In genomic region chr22:49349841-49350381, GRCh38 we compare ENCODE assay signal across 17 cellular contexts.
A peak's percentile ranks its signal among the peaks of the same experiment; 100 is the strongest.
DNase-seq lines count a peak whose midpoint lies in the region; ATAC-seq and TF ChIP-seq lines count a peak whose summit lies in the region.
"Had no signal": no experiment of that assay in that cellular context is flagged by ENCODE, and none has a peak within 500 bp of the region (broad histone marks: within the 10 kb centered on the region; RNA-seq: fewer than 3 reads in every experiment).

No MANE protein-coding gene starts in this region.

- no peak overlapping the region for H3K4me3 Mint-ChIP-seq in endodermal cell
- H3K4me3 Mint-ChIP-seq: CD4-positive, CD25-positive, alpha-beta regulatory T cell had no signal

- peak overlapping the region; percentile 12; the same call in 1 of the 2 replicates for H2AFZ ChIP-seq in Loucy (ENCODE audit: low read length)

- H3K79me2 ChIP-seq in Loucy (ENCODE audit: insufficient read depth, low read length), result no peaks in the 10 kb centered on the region

- no peaks in the 10 kb centered on the region for H3K9me3 Mint-ChIP-seq in endodermal cell

- H3K27me3 Mint-ChIP-seq in endodermal cell (ENCODE audit: insufficient read depth), result no peaks in the 10 kb centered on the region

- no peaks in the 10 kb centered on the region for H3K36me3 Mint-ChIP-seq in endodermal cell (ENCODE audit: low read depth)
- H3K36me3 Mint-ChIP-seq: CD4-positive, CD25-positive, alpha-beta regulatory T cell had no signal

- H3K4me2 ChIP-seq in BLaER1 treated with 17β-estradiol and CSF1 and Interleukin-3, amounts not matched to agents 10 nM and 100 nM, result peak overlapping the region; percentile 52 to 98 (median 85); a peak in 21 of 22 replicates
- no peak overlapping the region for H3K4me2 ChIP-seq in Loucy (ENCODE audit: low read depth, low read length, poor library complexity, severe bottlenecking)

- no peaks in the 10 kb centered on the region for H3F3A ChIP-seq in Loucy (ENCODE audit: low read depth)

- peak overlapping the region in 4 of 11 experiments; percentile 69 to 81 (median 77); a peak in 9 of 22 replicates for H3K27ac ChIP-seq in BLaER1 treated with 17β-estradiol and CSF1 and Interleukin-3, amounts not matched to agents 10 nM and 100 nM
- no peak overlapping the region for H3K27ac ChIP-seq in endodermal cell (ENCODE audit: low read depth, low read length)
- H3K27ac ChIP-seq: HL-60, RWPE1, SJCRH30 had no signal

- WGBS in endodermal cell (ENCODE audit: insufficient coverage in 1 of 2, insufficient read length in 1 of 2), 2 experiments, result 95 to 100% methylated on average over 4 to 14 of the region's 14 CpGs

- H3K4me1 Mint-ChIP-seq in endodermal cell, result peaks cover 2% of the 10 kb centered on the region
- H3K4me1 Mint-ChIP-seq: CD4-positive, CD25-positive, alpha-beta regulatory T cell had no signal

- intact Hi-C loops in posterior vena cava (cut with DNase I), result no loop called here

- H3K9me3 ChIP-seq in BLaER1 treated with 17β-estradiol and CSF1 and Interleukin-3, amounts not matched to agents 10 nM and 100 nM (replicated peaks in 1 of 11), result peaks cover 0 to 6% (median under 1%) of the 10 kb centered on the region in 11 experiments; a peak in 10 of 22 replicates
- H3K9me3 ChIP-seq in Loucy (ENCODE audit: insufficient read depth, low read depth, low read length) (no peaks in the 10 kb centered on the region), endodermal cell (ENCODE audit: control insufficient read depth, low read length) (no peaks in the 10 kb centered on the region)
- H3K9me3 ChIP-seq: SJCRH30 had no signal

- no peak overlapping the region for H3K27ac Mint-ChIP-seq in endodermal cell
- H3K27ac Mint-ChIP-seq: CD4-positive, CD25-positive, alpha-beta regulatory T cell had no signal

- H3K9ac ChIP-seq in BLaER1 treated with 17β-estradiol and CSF1 and Interleukin-3, amounts not matched to agents 10 nM and 100 nM, result peak overlapping the region in 4 of 11 experiments; percentile 27 to 76 (median 60); a peak in 9 of 22 replicates
- H3K9ac ChIP-seq in Loucy (ENCODE audit: low read depth, low read length, poor library complexity, severe bottlenecking), result no peak overlapping the region
- no peak overlapping the region for H3K9ac ChIP-seq in endodermal cell (ENCODE audit: extremely low read depth, low read length, poor library complexity, severe bottlenecking)

- peak overlapping the region in 1 of 10 experiments; percentile 20; a peak in 3 of 20 replicates for H3K4me3 ChIP-seq in BLaER1 treated with 17β-estradiol and CSF1 and Interleukin-3, amounts not matched to agents 10 nM and 100 nM
- H3K4me3 ChIP-seq in Loucy (ENCODE audit: low read length, poor library complexity, severe bottlenecking) (no peak overlapping the region), endodermal cell (ENCODE audit: low read length) (no peak overlapping the region)
- H3K4me3 ChIP-seq: SJCRH30 had no signal

- peak; percentile 35 for DNase-seq in endodermal cell
- peak; percentile 67 for DNase-seq in posterior vena cava (ENCODE audit: low spot score)
- no peak for DNase-seq in activated T-cell treated with anti-CD3 and anti-CD28 coated beads for 4 hours
- DNase-seq in COR-L47 (lab: John Stamatoyannopoulos, UW), result no peak
- DNase-seq: ACHN; AML-193; CD4-positive, CD25-positive, alpha-beta regulatory T cell; MV-4-11; NCI-H1417; NCI-H2081; NK-92 treated with Interleukin-12 subunit alpha and Interleukin-12 subunit beta, amount 100 ng/mL, for 24 hours; SJCRH30 had no signal

- peaks cover 0 to 43% (median 0%) of the 10 kb centered on the region in 11 experiments; a peak in 7 of 22 replicates for H3K27me3 ChIP-seq in BLaER1 treated with 17β-estradiol and CSF1 and Interleukin-3, amounts not matched to agents 10 nM and 100 nM
- H3K27me3 ChIP-seq in Loucy (ENCODE audit: insufficient read depth, low read length, poor library complexity, severe bottlenecking) (no peaks in the 10 kb centered on the region), endodermal cell (ENCODE audit: control insufficient read depth, insufficient read depth, low read length, poor library complexity, severe bottlenecking) (no peaks in the 10 kb centered on the region)

- peaks cover 49 to 79% (median 65%) of the 10 kb centered on the region in 10 experiments for H3K4me1 ChIP-seq in BLaER1 treated with 17β-estradiol and CSF1 and Interleukin-3, amounts not matched to agents 10 nM and 100 nM
- H3K4me1 ChIP-seq in Loucy (ENCODE audit: insufficient read depth, low read length, poor library complexity, severe bottlenecking) (peaks cover 5% of the 10 kb centered on the region), endodermal cell (ENCODE audit: control insufficient read depth, insufficient read depth, low read length) (peaks cover 4% of the 10 kb centered on the region)

- ATAC-seq in HG03354 (IDR thresholded peaks at IDR 0.05; ENCODE audit: poor library complexity, severe bottlenecking, unreplicated experiment), result no peak

- peaks cover 0 to 7% (median 0%) of the 10 kb centered on the region in 11 experiments; a peak in 1 of 22 replicates for H4K20me1 ChIP-seq in BLaER1 treated with 17β-estradiol and CSF1 and Interleukin-3, amounts not matched to agents 10 nM and 100 nM
- no peaks in the 10 kb centered on the region for H4K20me1 ChIP-seq in Loucy (ENCODE audit: insufficient read depth, low read length, poor library complexity, severe bottlenecking)

- H3K36me3 ChIP-seq in BLaER1 treated with 17β-estradiol and CSF1 and Interleukin-3, amounts not matched to agents 10 nM and 100 nM, result no peaks in the 10 kb centered on the region
- H3K36me3 ChIP-seq in Loucy (ENCODE audit: insufficient read depth, low read length), result no peaks in the 10 kb centered on the region
- H3K36me3 ChIP-seq in endodermal cell (ENCODE audit: control insufficient read depth, insufficient read depth, low read length), result no peaks in the 10 kb centered on the region
- H3K36me3 ChIP-seq: SJCRH30 had no signal

- no peaks in the 10 kb centered on the region for H3K9me2 ChIP-seq in Loucy (replicated peaks; ENCODE audit: low read depth, low read length)

- TF ChIP-seq CTCF in Loucy (conservative IDR thresholded peaks at IDR 0.05; ENCODE audit: low read length), result no peak
- TF ChIP-seq CTCF in endodermal cell (conservative IDR thresholded peaks at IDR 0.05), result no peak

Comparison
In these comparisons a context has a peak if more than half of its experiments do, and no peak if none do; other contexts are left out.
1. DNase-seq: peak in endodermal cell (single experiment) and posterior vena cava (single experiment); none in activated T-cell treated with anti-CD3 and anti-CD28 coated beads for 4 hours (single experiment) and COR-L47 (single experiment).